Comparison of ENCODE assay signal across 1 cellular context in the genomic region with DNA sequence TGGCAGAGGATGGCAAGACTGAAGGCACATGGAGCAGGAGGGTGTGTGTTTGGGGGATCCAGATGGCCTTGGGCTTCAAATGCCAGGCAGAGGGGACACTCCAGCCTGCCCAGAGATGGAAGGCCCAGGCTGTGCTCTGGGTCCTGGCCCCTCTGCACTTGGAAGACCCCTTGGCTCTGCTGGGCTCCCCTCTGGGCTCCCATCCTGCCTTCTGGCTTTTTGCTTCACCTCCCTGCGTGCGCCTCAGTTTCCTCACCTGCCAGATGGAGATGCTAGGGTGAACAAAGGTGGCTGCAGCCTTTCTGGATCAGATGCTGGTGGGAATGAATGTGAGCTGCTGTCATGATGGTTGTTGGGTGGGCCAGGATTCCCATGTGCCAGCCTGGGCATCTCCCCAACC.
TF ChIP-seq lines count a peak whose summit lies in the region.

No MANE protein-coding gene starts in this region.

TF ChIP-seq in GM12878, 131 proteins besides CTCF, POLR2A, EP300 and RAD21:
- no peak for TF ChIP-seq RBBP5 (conservative IDR thresholded peaks at IDR 0.05)
- 0 out of 2 replicates have a peak, but pooled peaks have one; percentile 4 for TF ChIP-seq BACH1 (IDR thresholded peaks at IDR 0.05; ENCODE audit: borderline replicate concordance)
